Comparison of ENCODE assay signal across 10 cellular contexts in genomic region chr12:47868041-47868440, GRCh38. TPM values are rescaled to one million over a fixed set of nuclear protein-coding genes. Genes with fewer than 3 reads are reported as not detected.
DNase-seq lines count a peak whose midpoint lies in the region; ATAC-seq, FAIRE-seq and TF ChIP-seq lines count a peak whose summit lies in the region.
"Had no signal": no experiment of that assay in that cellular context is flagged by ENCODE, and none has a peak within 500 bp of the region (broad histone marks: within the 10 kb centered on the region; RNA-seq: fewer than 3 reads in every experiment).

No MANE protein-coding gene starts in this region.

- intact Hi-C loops in natural killer cell (cut with micrococcal nuclease): no loop called here

- TF ChIP-seq CTCF in natural killer cell (IDR thresholded peaks at IDR 0.05): no peak

- peaks cover 0 to 1% of the 10 kb centered on the region in 2 donors for H3K27me3 Mint-ChIP-seq in natural killer cell treated with Interleukin-12 subunit alpha and Interleukin-12 subunit beta and Interleukin-15 and Interleukin-18, amount 100 ng/mL, for 72 hours
- no peaks in the 10 kb centered on the region for H3K27me3 Mint-ChIP-seq in natural killer cell (ENCODE audit: low read depth in 2 of 2)
- H3K27me3 Mint-ChIP-seq in activated naive CD8-positive, alpha-beta T cell treated with anti-CD3 and anti-CD28 coated beads, Interleukin-2, amount 10 ng/mL, durations not matched to agents 7 days and 5 days: no peaks in the 10 kb centered on the region
- H3K27me3 Mint-ChIP-seq: CD4-positive, CD25-positive, alpha-beta regulatory T cell had no signal

- H3K9me3 Mint-ChIP-seq in natural killer cell treated with Interleukin-12 subunit alpha and Interleukin-12 subunit beta and Interleukin-15 and Interleukin-18, amount 100 ng/mL, for 72 hours: no peaks in the 10 kb centered on the region
- no peaks in the 10 kb centered on the region for H3K9me3 Mint-ChIP-seq in natural killer cell
- H3K9me3 Mint-ChIP-seq in activated naive CD8-positive, alpha-beta T cell treated with anti-CD3 and anti-CD28 coated beads, Interleukin-2, amount 10 ng/mL, durations not matched to agents 7 days and 5 days: no peaks in the 10 kb centered on the region
- H3K9me3 Mint-ChIP-seq: CD4-positive, CD25-positive, alpha-beta regulatory T cell had no signal

- peak overlapping the region; percentile 77 to 82 for H3K27ac Mint-ChIP-seq in natural killer cell treated with Interleukin-12 subunit alpha and Interleukin-12 subunit beta and Interleukin-15 and Interleukin-18, amount 100 ng/mL, for 72 hours
- no peak overlapping the region for H3K27ac Mint-ChIP-seq in natural killer cell
- H3K27ac Mint-ChIP-seq in activated naive CD8-positive, alpha-beta T cell treated with anti-CD3 and anti-CD28 coated beads, Interleukin-2, amount 10 ng/mL, durations not matched to agents 7 days and 5 days: peak overlapping the region; percentile 78

- H3K36me3 Mint-ChIP-seq in natural killer cell treated with Interleukin-12 subunit alpha and Interleukin-12 subunit beta and Interleukin-15 and Interleukin-18, amount 100 ng/mL, for 72 hours: no peaks in the 10 kb centered on the region
- no peaks in the 10 kb centered on the region for H3K36me3 Mint-ChIP-seq in natural killer cell
- H3K36me3 Mint-ChIP-seq in activated naive CD8-positive, alpha-beta T cell treated with anti-CD3 and anti-CD28 coated beads, Interleukin-2, amount 10 ng/mL, durations not matched to agents 7 days and 5 days: peaks cover 10% of the 10 kb centered on the region
- H3K36me3 Mint-ChIP-seq: CD4-positive, CD25-positive, alpha-beta regulatory T cell had no signal

- DNase-seq in natural killer cell treated with Interleukin-12 subunit alpha and Interleukin-12 subunit beta and Interleukin-15 and Interleukin-18, amount 100 ng/mL, for 72 hours (ENCODE audit: low spot score): no peak
- DNase-seq in natural killer cell (no peak), NCI-H1105 treated with DMSO at 0.1 percent for 48 hours (lab: John Stamatoyannopoulos, UW) (no peak), frontal cortex (ENCODE audit: low spot score in 2 of 2) (no peak)
- DNase-seq in activated naive CD8-positive, alpha-beta T cell treated with anti-CD3 and anti-CD28 coated beads, Interleukin-2, amount 10 ng/mL, durations not matched to agents 7 days and 5 days: no peak
- no peak for DNase-seq in stimulated activated CD4-positive, alpha-beta T cell treated with anti-CD3 and anti-CD28 coated beads, Interleukin-2, amount 100 ng/mL, for 48 hours
- DNase-seq in stimulated activated naive CD4-positive, alpha-beta T cell (lab: John Stamatoyannopoulos, UW): no peak

- peak overlapping the region; percentile 59 for H3K4me3 Mint-ChIP-seq in natural killer cell treated with Interleukin-12 subunit alpha and Interleukin-12 subunit beta and Interleukin-15 and Interleukin-18, amount 100 ng/mL, for 72 hours
- no peak overlapping the region for H3K4me3 Mint-ChIP-seq in natural killer cell
- no peak overlapping the region for H3K4me3 Mint-ChIP-seq in activated naive CD8-positive, alpha-beta T cell treated with anti-CD3 and anti-CD28 coated beads, Interleukin-2, amount 10 ng/mL, durations not matched to agents 7 days and 5 days
- H3K4me3 Mint-ChIP-seq: CD4-positive, CD25-positive, alpha-beta regulatory T cell had no signal

- ATAC-seq in natural killer cell treated with Interleukin-12 subunit alpha and Interleukin-12 subunit beta and Interleukin-15 and Interleukin-18, amount 100 ng/mL, for 72 hours: no peak
- ATAC-seq in natural killer cell (no peak), HG03045 (IDR thresholded peaks at IDR 0.05; ENCODE audit: unreplicated experiment) (peak; percentile 3)
- no peak for ATAC-seq in activated naive CD8-positive, alpha-beta T cell treated with anti-CD3 and anti-CD28 coated beads, Interleukin-2, amount 10 ng/mL, durations not matched to agents 7 days and 5 days (ENCODE audit: low read depth)

- FAIRE-seq in frontal cortex (lab: Jason Lieb, UNC): no peak
- FAIRE-seq: islet of Langerhans had no signal

- POLR2A ChIA-PET in activated naive CD8-positive, alpha-beta T cell treated with anti-CD3 and anti-CD28 coated beads, Interleukin-2, amount 10 ng/mL, durations not matched to agents 7 days and 5 days (lab: Charles Lee): interaction anchor here (0.5 to 1.8 kb wide), 5 partner anchors 12 to 60 kb away, joined by 3 to 7 read pairs (median 3); no protein-coding TSS in a partner anchor

- peaks cover 17 to 37% of the 10 kb centered on the region in 2 donors for H3K4me1 Mint-ChIP-seq in natural killer cell treated with Interleukin-12 subunit alpha and Interleukin-12 subunit beta and Interleukin-15 and Interleukin-18, amount 100 ng/mL, for 72 hours (ENCODE audit: low read depth in 2 of 2)
- peaks cover 0 to 8% of the 10 kb centered on the region in 2 donors for H3K4me1 Mint-ChIP-seq in natural killer cell
- H3K4me1 Mint-ChIP-seq in activated naive CD8-positive, alpha-beta T cell treated with anti-CD3 and anti-CD28 coated beads, Interleukin-2, amount 10 ng/mL, durations not matched to agents 7 days and 5 days: peaks cover 33% of the 10 kb centered on the region

RNA-seq across cellular contexts. Expression of gene VDR, which starts 36.8 kb away (rescaled TPM):
- total RNA-seq in natural killer cell treated with Interleukin-12 subunit alpha and Interleukin-12 subunit beta and Interleukin-15 and Interleukin-18, amount 100 ng/mL, for 72 hours: 10 to 100 TPM; 12.0 to 23.0 TPM
- total RNA-seq in natural killer cell: 1 to 10 TPM; 1.1 to 2.5 (median 1.6) TPM
- 10 to 100 TPM; 13.9 to 14.3 TPM for total RNA-seq in activated naive CD8-positive, alpha-beta T cell treated with anti-CD3 and anti-CD28 coated beads, Interleukin-2, amount 10 ng/mL, durations not matched to agents 7 days and 5 days
- not detected for total RNA-seq in frontal cortex

RNA-seq across cellular contexts. Expression of gene HDAC7, which starts 48.3 kb away (rescaled TPM):
- total RNA-seq in natural killer cell treated with Interleukin-12 subunit alpha and Interleukin-12 subunit beta and Interleukin-15 and Interleukin-18, amount 100 ng/mL, for 72 hours: 100 to 1,000 TPM; 127 to 176 TPM
- total RNA-seq in natural killer cell: 100 to 1,000 TPM; 141 to 235 (median 147) TPM
- 100 to 1,000 TPM; 200 to 215 TPM for total RNA-seq in activated naive CD8-positive, alpha-beta T cell treated with anti-CD3 and anti-CD28 coated beads, Interleukin-2, amount 10 ng/mL, durations not matched to agents 7 days and 5 days
- 4.9 TPM for total RNA-seq in frontal cortex

Comparison
In these comparisons a context has a peak if more than half of its experiments do, and no peak if none do; other contexts are left out.
1. H3K27ac Mint-ChIP-seq: peak in natural killer cell treated with Interleukin-12 subunit alpha and Interleukin-12 subunit beta and Interleukin-15 and Interleukin-18, amount 100 ng/mL, for 72 hours (2 of 2) and activated naive CD8-positive, alpha-beta T cell treated with anti-CD3 and anti-CD28 coated beads, Interleukin-2, amount 10 ng/mL, durations not matched to agents 7 days and 5 days (single experiment); none in natural killer cell (0 of 2).
2. RNA of gene HDAC7, which starts 48.3 kb away (total RNA-seq): 200 to 215 TPM in activated naive CD8-positive, alpha-beta T cell treated with anti-CD3 and anti-CD28 coated beads, Interleukin-2, amount 10 ng/mL, durations not matched to agents 7 days and 5 days, 127 to 176 TPM in natural killer cell treated with Interleukin-12 subunit alpha and Interleukin-12 subunit beta and Interleukin-15 and Interleukin-18, amount 100 ng/mL, for 72 hours and 141 to 235 TPM in natural killer cell; 4.9 TPM in frontal cortex (single experiment); every median in the first group is over 10 times any median in the second.